ENCODE assay signal across 10 cellular contexts in genomic region chr15:77493324-77493907, GRCh38.
DNase-seq lines count a peak whose midpoint lies in the region; ATAC-seq and TF ChIP-seq lines count a peak whose summit lies in the region.
"Had no signal": no experiment of that assay in that cellular context is flagged by ENCODE, and none has a peak within 500 bp of the region (broad histone marks: within the 10 kb centered on the region; RNA-seq: fewer than 3 reads in every experiment).

No MANE protein-coding gene starts in this region.

- H3K4me1 Mint-ChIP-seq in activated T-helper 2 cell treated with anti-CD3 and anti-CD28 coated beads, Interferon-gamma antibody, Interleukin-2, Interleukin-4, amounts not matched to agents 10 μg/mL and 5 μg/mL and 100 μg/mL, durations not matched to agents 14 hours and 24 hours and 36 hours (ENCODE audit: low read depth), result peaks cover 15% of the 10 kb centered on the region
- H3K4me1 Mint-ChIP-seq in nephron progenitor cell, result peaks cover 54% of the 10 kb centered on the region

- H3K4me3 Mint-ChIP-seq in activated T-helper 2 cell treated with anti-CD3 and anti-CD28 coated beads, Interferon-gamma antibody, Interleukin-2, Interleukin-4, amounts not matched to agents 10 μg/mL and 5 μg/mL and 100 μg/mL, durations not matched to agents 14 hours and 24 hours and 36 hours (ENCODE audit: low read depth), result no peak overlapping the region
- H3K4me3 Mint-ChIP-seq in nephron progenitor cell, result no peak overlapping the region

- H3K27ac ChIP-seq in colonic mucosa (no peak overlapping the region), transverse colon (no peak overlapping the region)

- H3K4me3 ChIP-seq in colonic mucosa (no peak overlapping the region), transverse colon (no peak overlapping the region)

- H3K4me1 ChIP-seq in colonic mucosa (no peaks in the 10 kb centered on the region), transverse colon (peaks cover 12 to 28% (median 19%) of the 10 kb centered on the region in 4 donors)

- ATAC-seq in HG02588 (IDR thresholded peaks at IDR 0.05; ENCODE audit: unreplicated experiment), result no peak

- H3K9me3 Mint-ChIP-seq in activated T-helper 2 cell treated with anti-CD3 and anti-CD28 coated beads, Interferon-gamma antibody, Interleukin-2, Interleukin-4, amounts not matched to agents 10 μg/mL and 5 μg/mL and 100 μg/mL, durations not matched to agents 14 hours and 24 hours and 36 hours, result no peaks in the 10 kb centered on the region
- H3K9me3 Mint-ChIP-seq in nephron progenitor cell, result no peaks in the 10 kb centered on the region

- TF ChIP-seq POLR2A in transverse colon (IDR thresholded peaks at IDR 0.05), result no peak

- H3K9me3 ChIP-seq in colonic mucosa (no peaks in the 10 kb centered on the region), transverse colon (no peaks in the 10 kb centered on the region)

- H3K27ac Mint-ChIP-seq in activated T-helper 2 cell treated with anti-CD3 and anti-CD28 coated beads, Interferon-gamma antibody, Interleukin-2, Interleukin-4, amounts not matched to agents 10 μg/mL and 5 μg/mL and 100 μg/mL, durations not matched to agents 14 hours and 24 hours and 36 hours, result peak overlapping the region; percentile 8
- H3K27ac Mint-ChIP-seq in nephron progenitor cell, result peak overlapping the region; percentile 1

- no peaks in the 10 kb centered on the region for H3K36me3 ChIP-seq in colonic mucosa
- no peaks in the 10 kb centered on the region for H3K36me3 ChIP-seq in transverse colon

- H3K27me3 Mint-ChIP-seq in activated T-helper 2 cell treated with anti-CD3 and anti-CD28 coated beads, Interferon-gamma antibody, Interleukin-2, Interleukin-4, amounts not matched to agents 10 μg/mL and 5 μg/mL and 100 μg/mL, durations not matched to agents 14 hours and 24 hours and 36 hours (ENCODE audit: low read depth), result no peaks in the 10 kb centered on the region
- H3K27me3 Mint-ChIP-seq in nephron progenitor cell (ENCODE audit: low read depth, poor library complexity), result peaks cover 8% of the 10 kb centered on the region

- no peak overlapping the region for H3K9ac ChIP-seq in colonic mucosa (ENCODE audit: low read depth in 2 of 2, low read length in 2 of 2)

- intact Hi-C loops in activated T-helper 2 cell treated with anti-CD3 and anti-CD28 coated beads, Interferon-gamma antibody, Interleukin-2, Interleukin-4, amounts not matched to agents 10 μg/mL and 5 μg/mL and 100 μg/mL, durations not matched to agents 14 hours and 24 hours and 36 hours (cut with micrococcal nuclease), result loop anchor here (5.0 to 10.0 kb wide), 2 partner anchors 71 to 559 kb away; partner anchors contain the start of genes HMG20A, PEAK1 and RCN2
- intact Hi-C loops in colonic mucosa (cut with DNase I) (loop anchor here (10.0 kb wide), 2 partner anchors 69 to 309 kb away; partner anchors contain the start of genes HMG20A and PEAK1), transverse colon (cut with DNase I; ENCODE audit: low total_unique reads) (no loop called here)

- H3K27me3 ChIP-seq in colonic mucosa, result no peaks in the 10 kb centered on the region
- H3K27me3 ChIP-seq in transverse colon, result no peaks in the 10 kb centered on the region

- no peaks in the 10 kb centered on the region for H3K36me3 Mint-ChIP-seq in activated T-helper 2 cell treated with anti-CD3 and anti-CD28 coated beads, Interferon-gamma antibody, Interleukin-2, Interleukin-4, amounts not matched to agents 10 μg/mL and 5 μg/mL and 100 μg/mL, durations not matched to agents 14 hours and 24 hours and 36 hours (ENCODE audit: low read depth)
- H3K36me3 Mint-ChIP-seq in nephron progenitor cell (ENCODE audit: low read depth), result peaks cover 15% of the 10 kb centered on the region

- in situ Hi-C loops in GM13976 (cut with MboI; ENCODE audit: low sequenced_read_pairs, unreplicated experiment), result loop anchor here (5.0 kb wide), 1 partner anchor 376 kb away; no protein-coding TSS in a partner anchor
- in situ Hi-C loops in transverse colon (cut with MboI; ENCODE audit: low pct_ligation_motif_present in 1 of 4, low pct_unique_long_range_greater_than_20kb in 1 of 4, low sequenced_read_pairs in 3 of 4), result loop anchor here in 3 of 4 donors (5.0 to 25.0 kb wide), 3 partner anchors 369 to 381 kb away; no protein-coding TSS in a partner anchor

- WGBS in transverse colon (ENCODE audit: low coverage in 1 of 2), 2 donors, result 73 to 81% methylated on average over 3 of the region's 3 CpGs

- DNase-seq in GM13976 (ENCODE audit: low spot score) (peak; percentile 46), LHCN-M2 (ENCODE audit: low read depth) (peak; percentile 45), nephron progenitor cell (no peak), colonic mucosa (no peak), NCI-H1436 treated with DMSO at 0.1 percent for 48 hours (lab: John Stamatoyannopoulos, UW) (no peak), transverse colon (no peak)
- DNase-seq in activated T-helper 2 cell treated with anti-CD3 and anti-CD28 coated beads, Interferon-gamma antibody, Interleukin-2, Interleukin-4, amounts not matched to agents 10 μg/mL and 5 μg/mL and 100 μg/mL, durations not matched to agents 14 hours and 24 hours and 36 hours (ENCODE audit: low spot score), result no peak
- DNase-seq: NK-92 treated with Interleukin-12 subunit alpha and Interleukin-12 subunit beta, amount 100 ng/mL, for 24 hours; stimulated activated CD8-positive, alpha-beta memory T cell treated with anti-CD3 and anti-CD28 coated beads, Interleukin-4, amount 100 ng/mL, for 48 hours had no signal

- no peak for TF ChIP-seq CTCF in GM13976 (IDR thresholded peaks at IDR 0.05; ENCODE audit: borderline replicate concordance, control extremely low read depth, extremely low read depth, insufficient read depth, missing control alignments)
- TF ChIP-seq CTCF in nephron progenitor cell (IDR thresholded peaks at IDR 0.05), result no peak
- no peak for TF ChIP-seq CTCF in colonic mucosa (IDR thresholded peaks at IDR 0.05)
- no peak for TF ChIP-seq CTCF in transverse colon (IDR thresholded peaks at IDR 0.05)

- TF ChIP-seq EP300 in transverse colon (IDR thresholded peaks at IDR 0.05; ENCODE audit: low read depth), result no peak

Comparison
In these comparisons a context has a peak if more than half of its experiments do, and no peak if none do; other contexts are left out.
1. DNase-seq: peak in GM13976 (single experiment) and LHCN-M2 (single experiment); none in activated T-helper 2 cell treated with anti-CD3 and anti-CD28 coated beads, Interferon-gamma antibody, Interleukin-2, Interleukin-4, amounts not matched to agents 10 μg/mL and 5 μg/mL and 100 μg/mL, durations not matched to agents 14 hours and 24 hours and 36 hours (single experiment), nephron progenitor cell (single experiment), colonic mucosa (single experiment), NCI-H1436 treated with DMSO at 0.1 percent for 48 hours (single experiment) and transverse colon (single experiment).